Comparison of ENCODE assay signal across 6 cellular contexts in genomic region chr15:84144946-84145345, GRCh38.
A peak's percentile ranks its signal among the peaks of the same experiment; 100 is the strongest.
DNase-seq lines count a peak whose midpoint lies in the region; ATAC-seq, FAIRE-seq and TF ChIP-seq lines count a peak whose summit lies in the region.
"Not testable (repeated sequence)": the region's sequence is repeated elsewhere in the genome, so short reads cannot be mapped to it uniquely, and the experiment has no call there.

No MANE protein-coding gene starts in this region.

- POLR2A ChIA-PET in H1 (lab: Charles Lee; ENCODE audit: partially characterized antibody) = not testable (repeated sequence)

- H3K4me1 Mint-ChIP-seq in H9 = not testable (repeated sequence)

- not testable (repeated sequence) for H3K27me3 ChIP-seq in H9 (ENCODE audit: insufficient read depth, low read length); H1 (replicated peaks in 1 of 4; ENCODE audit: control insufficient read depth in 3 of 4, extremely low read depth in 1 of 4, insufficient read depth in 3 of 4, low read length in 3 of 4); heart left ventricle; sigmoid colon

- TF ChIP-seq EP300 in H1 (IDR thresholded peaks at IDR 0.05; ENCODE audit: borderline replicate concordance in 1 of 2, low read depth in 2 of 2, low read length in 2 of 2) = not testable (repeated sequence)
- peak in 3 of 4 donors; percentile 26 to 71 (median 64) for TF ChIP-seq EP300 in sigmoid colon (IDR thresholded peaks at IDR 0.05)

- H3K4me2 ChIP-seq in H9 (ENCODE audit: insufficient read depth, insufficient read length, low read length); H1 (ENCODE audit: insufficient read depth in 1 of 2, low read depth in 2 of 2, low read length in 2 of 2): not testable (repeated sequence)

- H3K4me1 ChIP-seq in H9 (ENCODE audit: insufficient read depth, low read length); H1 (replicated peaks in 1 of 4; ENCODE audit: control insufficient read depth in 3 of 4, insufficient read depth in 4 of 4, low read length in 3 of 4); heart left ventricle: not testable (repeated sequence)
- peaks cover 0 to 22% (median 11%) of the 10 kb centered on the region in 4 donors for H3K4me1 ChIP-seq in sigmoid colon

- not testable (repeated sequence) for H2BK5ac ChIP-seq in H9 (ENCODE audit: insufficient read length, low read length); H1 (ENCODE audit: low read depth, low read length)

- not testable (repeated sequence) for DNase-seq in H9; H1 (ENCODE audit: low read depth in 1 of 2, low spot score in 2 of 2); left ventricle myocardium superior
- DNase-seq in heart left ventricle (peak in 1 of 5 donors; percentile 77), islet precursor cell (peak; percentile 29), sigmoid colon (peak; percentile 67)

- H2BK20ac ChIP-seq in H9 (ENCODE audit: low read depth, low read length, poor library complexity, severe bottlenecking); H1 (ENCODE audit: low read length): not testable (repeated sequence)

- not testable (repeated sequence) for H3K56ac ChIP-seq in H9 (ENCODE audit: insufficient read length, low read depth, low read length); H1 (replicated peaks; ENCODE audit: insufficient read length, low read depth, low read length)

- not testable (repeated sequence) for H4K91ac ChIP-seq in H9 (ENCODE audit: insufficient read length, low read depth, low read length); H1 (replicated peaks; ENCODE audit: insufficient read length, low read length)

- H3K18ac ChIP-seq in H9 (ENCODE audit: insufficient read length, low read depth, low read length); H1 (ENCODE audit: extremely low read depth, low read length): not testable (repeated sequence)

- TF ChIP-seq RAD21 in H1 (IDR thresholded peaks at IDR 0.05 in 1 of 2, conservative IDR thresholded peaks at IDR 0.05 in 1 of 2; ENCODE audit: low read depth in 2 of 2, low read length in 2 of 2) = not testable (repeated sequence)

- H3K27me3 Mint-ChIP-seq in H9 (ENCODE audit: low read depth) = not testable (repeated sequence)

- intact Hi-C loops in heart left ventricle (cut with DNase I); left ventricle myocardium superior (cut with micrococcal nuclease); sigmoid colon (cut with DNase I): not testable (repeated sequence)

- not testable (repeated sequence) for H3K79me1 ChIP-seq in H9 (ENCODE audit: insufficient read depth, low read depth, low read length, poor library complexity, severe bottlenecking); H1 (ENCODE audit: low read depth, low read length)

- H3K14ac ChIP-seq in H9 (ENCODE audit: insufficient read depth, low read length); H1 (ENCODE audit: insufficient read length): not testable (repeated sequence)

- H3K27ac ChIP-seq in H9 (ENCODE audit: insufficient read length, low read depth, low read length); H1 (ENCODE audit: low read depth, low read length): not testable (repeated sequence)
- H3K27ac ChIP-seq in heart left ventricle (peak overlapping the region in 5 of 12 donors; percentile 22 to 83 (median 35)), sigmoid colon (peak overlapping the region in 3 of 4 donors; percentile 70 to 80 (median 77))

- H3K9ac ChIP-seq in H9 (ENCODE audit: extremely low read depth, insufficient read length, low read length); H1 (replicated peaks in 1 of 4; ENCODE audit: extremely low read depth in 1 of 4, low read depth in 3 of 4, low read length in 3 of 4): not testable (repeated sequence)

- CTCF ChIA-PET in H1 (lab: Charles Lee; ENCODE audit: partially characterized antibody) = interaction anchor here (1.2 to 1.3 kb wide), 2 partner anchors 7 to 110 kb away, joined by 3 read pairs; no protein-coding TSS in a partner anchor

- not testable (repeated sequence) for H3K9me3 ChIP-seq in H9 (ENCODE audit: control insufficient read depth, low read depth, low read length); H1 (ENCODE audit: insufficient read depth in 2 of 2, low read depth in 1 of 2, low read length in 1 of 2); heart left ventricle; sigmoid colon

- not testable (repeated sequence) for H3K23me2 ChIP-seq in H9 (ENCODE audit: insufficient read length, low read depth, low read length, poor library complexity, severe bottlenecking); H1 (ENCODE audit: low read depth, low read length)

- not testable (repeated sequence) for H3K23ac ChIP-seq in H9 (ENCODE audit: insufficient read length, low read depth, low read length); H1 (ENCODE audit: insufficient read length)

- H4K5ac ChIP-seq in H9 (ENCODE audit: insufficient read length, low read depth, low read length); H1 (ENCODE audit: insufficient read length, low read depth, low read length): not testable (repeated sequence)

- H3T11ph ChIP-seq in H9 (ENCODE audit: low read length) = not testable (repeated sequence)

- H2AFZ ChIP-seq in H9 (ENCODE audit: low read length) = not testable (repeated sequence)
- peak overlapping the region; percentile 7; the same call in 1 of the 2 replicates for H2AFZ ChIP-seq in H1 (ENCODE audit: low read length)

- not testable (repeated sequence) for H2BK12ac ChIP-seq in H9 (ENCODE audit: insufficient read length, low read depth, low read length); H1 (ENCODE audit: low read depth, low read length)

- not testable (repeated sequence) for TF ChIP-seq POLR2A in H1 (IDR thresholded peaks at IDR 0.05; ENCODE audit: control extremely low read depth in 1 of 2, low read depth in 2 of 2, low read length in 2 of 2); heart left ventricle (IDR thresholded peaks at IDR 0.05); sigmoid colon (IDR thresholded peaks at IDR 0.05)

- H2BK120ac ChIP-seq in H9 (ENCODE audit: low read depth, low read length, poor library complexity, severe bottlenecking); H1 (replicated peaks; ENCODE audit: low read depth, low read length): not testable (repeated sequence)

- not testable (repeated sequence) for H3K27ac Mint-ChIP-seq in H9

- H2AK5ac ChIP-seq in H9 (ENCODE audit: insufficient read length, low read length); H1 (ENCODE audit: low read depth, low read length): not testable (repeated sequence)

- not testable (repeated sequence) for H3K9me3 Mint-ChIP-seq in H9

- H3K36me3 Mint-ChIP-seq in H9 (ENCODE audit: insufficient read depth in 1 of 3, low read depth in 3 of 3) = not testable (repeated sequence)

- peak in 3 of 4 donors; percentile 63 to 85 (median 81) for ATAC-seq in heart left ventricle
- ATAC-seq in left ventricle myocardium superior = peak; percentile 75

- WGBS in H9 (ENCODE audit: extremely low coverage, insufficient read length, low lambda C conversion rate) = no CpG with 5 or more reads among the region's 8 CpGs
- WGBS in H1 (ENCODE audit: extremely low coverage in 1 of 2, insufficient coverage in 1 of 2, insufficient read length in 1 of 2, insufficient replicate concordance in 2 of 2, low coverage in 1 of 2, low lambda C conversion rate in 2 of 2, missing lambda C conversion rate in 1 of 2), 2 experiments = 87% methylated on average over 8 of the region's 8 CpGs; no CpG with 5 or more reads in 1 of the 2 experiments
- 44 to 60% (median 49%) methylated on average over 8 of the region's 8 CpGs for WGBS in heart left ventricle, 4 donors
- 74 to 77% methylated on average over 8 of the region's 8 CpGs for WGBS in sigmoid colon, 2 donors

- not testable (repeated sequence) for H3K4me3 ChIP-seq in H1 (ENCODE audit: extremely low read depth in 1 of 4, insufficient read depth in 2 of 4, low read depth in 3 of 4, low read length in 4 of 4); heart left ventricle
- peak overlapping the region in 1 of 4 donors; percentile 1 for H3K4me3 ChIP-seq in sigmoid colon

- H4K8ac ChIP-seq in H9 (replicated peaks; ENCODE audit: insufficient read length, low read depth, low read length); H1 (ENCODE audit: extremely low read depth, insufficient read depth, low read length): not testable (repeated sequence)

- TF ChIP-seq CTCF in H9 (conservative IDR thresholded peaks at IDR 0.05); H1 (IDR thresholded peaks at IDR 0.05; ENCODE audit: control extremely low read depth in 1 of 3, insufficient read depth in 1 of 3, low read depth in 1 of 3, low read length in 3 of 3); heart left ventricle (IDR thresholded peaks at IDR 0.05); sigmoid colon (IDR thresholded peaks at IDR 0.05): not testable (repeated sequence)

- not testable (repeated sequence) for H4K20me1 ChIP-seq in H9 (ENCODE audit: control insufficient read depth, insufficient read depth, insufficient read length); H1 (replicated peaks in 1 of 2; ENCODE audit: control insufficient read depth in 1 of 2, insufficient read depth in 2 of 2, low read length in 2 of 2)

- not testable (repeated sequence) for H3K4ac ChIP-seq in H9 (ENCODE audit: low read depth, low read length); H1 (replicated peaks; ENCODE audit: insufficient read length, low read depth, low read length)

- not testable (repeated sequence) for H3K4me3 Mint-ChIP-seq in H9

- H2BK15ac ChIP-seq in H9 (ENCODE audit: low read depth, low read length) = 0 out of 2 replicates have a peak overlapping the region, but pooled peaks have one; percentile 48
- H2BK15ac ChIP-seq in H1 (ENCODE audit: low read length) = not testable (repeated sequence)

- not testable (repeated sequence) for FAIRE-seq in H1 (lab: Jason Lieb, UNC)

- H3K36me3 ChIP-seq in H1 (ENCODE audit: control insufficient read depth in 2 of 4, insufficient read depth in 4 of 4, low read length in 3 of 4); heart left ventricle; sigmoid colon: not testable (repeated sequence)

- not testable (repeated sequence) for H3K79me2 ChIP-seq in H9 (ENCODE audit: insufficient read depth, low read length); H1 (ENCODE audit: control insufficient read depth in 1 of 2, insufficient read depth in 2 of 2, low read length in 2 of 2)
